ENCODE assay signal across 17 cellular contexts in the genomic region with DNA sequence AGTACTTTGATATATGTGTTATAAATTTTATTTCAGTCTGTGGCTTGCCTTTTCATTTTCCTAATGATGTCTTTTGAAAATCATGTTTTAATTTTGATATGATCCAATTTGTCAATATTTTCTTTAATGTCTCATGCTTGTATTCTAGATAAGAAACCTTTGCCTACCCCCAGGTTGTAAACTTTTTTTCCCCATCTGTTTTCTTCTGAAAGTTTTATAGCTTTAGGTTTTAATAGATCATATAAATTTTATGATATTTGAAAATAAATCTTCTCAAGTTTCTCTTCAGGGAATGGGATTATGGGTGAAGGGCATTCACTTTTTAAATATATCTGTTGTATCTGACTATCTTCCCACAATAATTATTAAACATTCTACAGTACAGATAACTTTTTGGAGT.
DNase-seq lines count a peak whose midpoint lies in the region; ATAC-seq, FAIRE-seq and TF ChIP-seq lines count a peak whose summit lies in the region.
"Had no signal": no experiment of that assay in that cellular context is flagged by ENCODE, and none has a peak within 500 bp of the region (broad histone marks: within the 10 kb centered on the region; RNA-seq: fewer than 3 reads in every experiment).

No MANE protein-coding gene starts in this region.

- DNase-seq in LNCaP clone FGC (ENCODE audit: low read depth) (peak; percentile 73), frontal cortex (ENCODE audit: low spot score in 2 of 2) (no peak), gastrocnemius medialis (no peak)
- DNase-seq: C1 segment of cervical spinal cord; Calu3; CD4-positive, alpha-beta memory T cell; COR-L47; DMS53; DMS79 treated with DMSO at 0.1 percent for 48 hours; H9; HFFc6 had no signal

- H3K4me3 ChIP-seq in LNCaP clone FGC (ENCODE audit: low read depth, low read length) (no peak overlapping the region), gastrocnemius medialis (no peak overlapping the region)
- H3K4me3 ChIP-seq: GM23338 had no signal

- H3K9me3 ChIP-seq in gastrocnemius medialis = no peaks in the 10 kb centered on the region

- peak; percentile 13 for FAIRE-seq in frontal cortex (lab: Jason Lieb, UNC)
- FAIRE-seq: GM12892 had no signal

- peaks cover 64 to 89% of the 10 kb centered on the region in 2 donors for H3K4me1 ChIP-seq in gastrocnemius medialis

- intact Hi-C loops in gastrocnemius medialis (cut with DNase I; ENCODE audit: low total_unique reads) = no loop called here

- H3K27ac ChIP-seq in gastrocnemius medialis = peak overlapping the region; percentile 42 to 69 (median 52)

- no peak for TF ChIP-seq CTCF in LNCaP clone FGC (IDR thresholded peaks at IDR 0.05; ENCODE audit: control insufficient read depth, extremely low read depth, insufficient read depth)
- TF ChIP-seq CTCF in gastrocnemius medialis (IDR thresholded peaks at IDR 0.05 in 4 of 5, conservative IDR thresholded peaks at IDR 0.05 in 1 of 5) = no peak

- ATAC-seq in gastrocnemius medialis (no peak), HG03045 (IDR thresholded peaks at IDR 0.05; ENCODE audit: unreplicated experiment) (no peak), HG02763 (IDR thresholded peaks at IDR 0.05; ENCODE audit: unreplicated experiment) (no peak), GM21528 (IDR thresholded peaks at IDR 0.05; ENCODE audit: low FRiP score, unreplicated experiment) (no peak)
- ATAC-seq: GM23338, HCT116 had no signal

- no peak for TF ChIP-seq POLR2A in gastrocnemius medialis (IDR thresholded peaks at IDR 0.05)

- no peaks in the 10 kb centered on the region for H3K36me3 ChIP-seq in gastrocnemius medialis

- H3K27me3 ChIP-seq in gastrocnemius medialis = no peaks in the 10 kb centered on the region

- in situ Hi-C loops in gastrocnemius medialis (cut with MboI; ENCODE audit: low sequenced_read_pairs in 4 of 4) = no loop called here
